In the genomic region with DNA sequence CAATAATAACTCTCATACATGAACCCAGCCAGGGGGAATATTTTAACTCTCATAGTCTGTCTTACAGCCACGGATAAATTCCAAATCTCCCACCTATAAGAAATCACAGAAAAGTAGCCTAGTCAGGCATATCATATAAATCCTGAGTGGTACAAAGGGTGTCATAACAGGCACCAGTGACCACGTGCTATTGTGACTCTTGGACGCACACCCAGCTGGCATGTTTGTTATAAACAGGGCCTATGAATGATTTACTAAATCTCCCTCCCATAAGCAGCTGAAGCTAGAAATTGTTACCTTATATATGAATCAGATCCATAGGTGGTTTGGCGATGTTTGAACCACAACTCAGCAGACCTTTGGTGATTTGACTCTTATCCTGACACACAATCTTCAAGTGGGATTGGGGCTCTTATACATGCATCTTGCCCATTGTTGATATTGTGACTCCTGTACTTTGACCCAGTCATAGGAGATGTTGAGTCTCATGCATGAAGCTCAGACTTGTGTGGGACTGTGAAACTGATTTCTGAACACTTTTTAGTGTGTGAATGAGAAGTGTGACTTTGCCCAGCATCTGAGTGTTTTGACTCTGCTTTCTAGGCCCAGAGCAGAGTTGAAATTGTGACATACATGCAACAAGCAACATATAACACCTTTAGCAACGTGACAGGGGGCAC, we compare ENCODE assay signal across 20 cellular contexts. TPM values are rescaled to one million over a fixed set of nuclear protein-coding genes. Genes with fewer than 3 reads are reported as not detected.
"Had no signal": no experiment of that assay in that cellular context is flagged by ENCODE, and none has a peak within 500 bp of the region (broad histone marks: within the 10 kb centered on the region; RNA-seq: fewer than 3 reads in every experiment).

No MANE protein-coding gene starts in this region.

RNA-seq across cellular contexts. Expression of a gene that starts 12.9 kb away (rescaled TPM):
- total RNA-seq: activated naive CD4-positive, alpha-beta T cell treated with anti-CD3 and anti-CD28 coated beads for 36 hours; activated naive CD4-positive, alpha-beta T cell treated with anti-CD3 and anti-CD28 coated beads, Interleukin-2, amount 50 U/mL, for 72 hours; activated naive CD8-positive, alpha-beta T cell treated with anti-CD3 and anti-CD28 coated beads for 36 hours; activated naive CD8-positive, alpha-beta T cell treated with anti-CD3 and anti-CD28 coated beads, Interleukin-2, amount 10 ng/mL, durations not matched to agents 7 days and 5 days; activated T-cell treated with anti-CD3 and anti-CD28 coated beads, Interleukin-2, amount 50 U/mL, for 4 hours; activated T-cell treated with anti-CD3 and anti-CD28 coated beads, Interleukin-2, amount 50 U/mL, for 72 hours; activated T-helper 1 cell treated with anti-CD3 and anti-CD28 coated beads, Interleukin-12 subunit alpha, Interleukin-12 subunit beta, Interleukin-2, Interleukin-4 antibody, amounts not matched to agents 30 ng/mL and 10 ng/mL and 1 ng/mL, durations not matched to agents 14 hours and 24 hours and 36 hours; activated T-helper 17 cell treated with anti-CD3 and anti-CD28 coated beads, Interleukin-2, amount 50 U/mL, for 72 hours; activated T-helper 2 cell treated with anti-CD3 and anti-CD28 coated beads, Interferon-gamma antibody, Interleukin-2, Interleukin-4, amounts not matched to agents 10 μg/mL and 5 μg/mL and 100 μg/mL, durations not matched to agents 14 hours and 24 hours and 36 hours; adrenal gland; aorta; ascending aorta; astrocyte; body of pancreas; breast epithelium; bronchial epithelial cell; cardiac muscle cell; cardiac septum; cerebellum; chondrocyte had no signal
